ENCODE assay signal across 28 cellular contexts in the genomic region with DNA sequence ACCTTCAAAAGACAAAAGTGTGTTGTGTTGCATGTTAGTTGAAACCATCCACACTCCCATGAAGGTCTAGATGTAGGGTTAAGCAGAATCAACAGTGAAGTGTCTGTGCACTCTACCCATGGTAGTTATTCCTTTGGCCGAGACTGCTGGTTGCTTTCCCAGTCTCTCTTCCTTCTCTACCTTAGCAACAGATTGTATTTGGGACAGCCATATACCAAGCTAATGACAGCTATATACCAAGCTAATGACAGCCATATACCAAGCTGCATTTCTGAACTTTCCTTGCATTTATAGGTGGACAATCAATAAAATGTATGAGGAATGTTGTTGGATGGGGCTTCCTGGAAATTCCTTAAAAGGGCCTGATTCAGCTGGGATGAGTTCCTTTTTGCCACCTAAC.
"Had no signal": no experiment of that assay in that cellular context is flagged by ENCODE, and none has a peak within 500 bp of the region (broad histone marks: within the 10 kb centered on the region; RNA-seq: fewer than 3 reads in every experiment).

No MANE protein-coding gene starts in this region.

- H3K36me3 ChIP-seq: ascending aorta, breast epithelium, cardiac muscle cell, colonic mucosa, esophagus squamous epithelium, gastroesophageal sphincter had no signal

- FAIRE-seq: endometrium, endothelial cell of umbilical vein had no signal

- DNase-seq: activated CD4-positive, alpha-beta memory T cell treated with anti-CD3 and anti-CD28 coated beads, Interleukin-2, amount 10 ng/mL, durations not matched to agents 7 days and 5 days; activated CD4-positive, alpha-beta T cell treated with anti-CD3 and anti-CD28 coated beads for 4 hours; activated CD4-positive, alpha-beta T cell treated with anti-CD3 and anti-CD28 coated beads, Interleukin-2, amount 10 ng/mL, durations not matched to agents 7 days and 5 days; activated CD4-positive, alpha-beta T cell treated with anti-CD3 and anti-CD28 coated beads, Interleukin-2, amount 50 U/mL, for 4 hours; activated CD4-positive, CD25-positive, alpha-beta regulatory T cell; activated CD4-positive, CD25-positive, alpha-beta regulatory T cell treated with anti-CD3 and anti-CD28 coated beads, Interleukin-2, amount 50 U/mL, for 72 hours; activated CD8-positive, alpha-beta memory T cell treated with anti-CD3 and anti-CD28 coated beads, Interleukin-2, amount 50 U/mL, for 48 hours; activated gamma-delta T cell; activated naive CD4-positive, alpha-beta T cell; activated naive CD4-positive, alpha-beta T cell treated with anti-CD3 and anti-CD28 coated beads, Interleukin-2, amount 10 ng/mL, durations not matched to agents 7 days and 5 days; activated naive CD8-positive, alpha-beta T cell treated with anti-CD3 and anti-CD28 coated beads, Interleukin-2, amount 10 ng/mL, durations not matched to agents 7 days and 5 days; activated T-cell treated with anti-CD3 and anti-CD28 coated beads for 4 hours; activated T-cell treated with anti-CD3 and anti-CD28 coated beads, Interleukin-2, amount 50 U/mL, for 24 hours; activated T-cell treated with anti-CD3 and anti-CD28 coated beads, Interleukin-2, amount 50 U/mL, for 72 hours; central memory CD4-positive, alpha-beta T cell; cerebellar nuclear complex; colonic mucosa; effector CD8-positive, alpha-beta T cell; esophagus squamous epithelium; foreskin melanocyte; T1000 had no signal

- H3K4me3 ChIP-seq: ascending aorta, breast epithelium, cardiac muscle cell, colonic mucosa, esophagus squamous epithelium, gastroesophageal sphincter had no signal

- H3K4me1 ChIP-seq: ascending aorta, breast epithelium, colonic mucosa, esophagus squamous epithelium, gastroesophageal sphincter had no signal

- H3K9me3 ChIP-seq: ascending aorta, breast epithelium, colonic mucosa, esophagus squamous epithelium, gastroesophageal sphincter had no signal

- H3K27ac ChIP-seq: ascending aorta, breast epithelium, cardiac muscle cell, colonic mucosa, epithelial cell of prostate, esophagus squamous epithelium, gastroesophageal sphincter had no signal

- H3K27me3 ChIP-seq: ascending aorta, breast epithelium, cardiac muscle cell, colonic mucosa, esophagus squamous epithelium, gastroesophageal sphincter had no signal
